19 cellular contexts compared by ENCODE assay signal in the genomic region with DNA sequence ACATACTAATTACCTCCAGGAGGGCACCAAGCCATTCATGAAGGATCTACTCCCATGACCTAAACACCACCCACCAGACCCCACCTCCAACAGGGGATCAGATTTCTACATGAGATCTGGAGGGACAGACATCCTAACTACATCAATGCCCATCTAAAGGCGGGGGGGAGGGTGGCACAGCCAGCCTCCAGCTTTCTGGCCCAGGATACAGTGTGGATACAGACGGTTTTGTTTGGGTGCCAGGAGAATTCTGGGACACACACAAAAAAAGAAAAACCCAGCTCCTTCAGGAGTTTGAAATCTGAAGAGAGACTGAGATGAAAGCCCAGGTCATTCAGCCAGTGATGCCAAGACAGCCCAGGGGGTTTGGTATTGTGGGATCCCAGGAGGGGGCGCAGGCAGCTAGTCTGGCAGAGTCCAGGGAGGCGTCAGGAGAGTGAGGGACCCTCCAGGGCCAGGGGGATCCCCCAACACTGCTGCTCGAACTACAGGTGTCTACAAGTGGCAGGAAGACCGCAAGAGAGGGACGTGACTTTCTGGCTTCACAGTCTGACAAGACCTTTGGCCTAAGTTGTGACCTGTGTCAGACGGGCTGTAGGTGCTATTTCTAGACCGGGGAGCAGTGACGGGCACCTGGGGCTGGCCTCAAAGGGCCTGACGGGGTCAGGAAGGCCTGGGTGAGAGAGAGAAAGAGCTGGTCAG.
DNase-seq lines count a peak whose midpoint lies in the region; ATAC-seq lines count a peak whose summit lies in the region.
"Had no signal": no experiment of that assay in that cellular context is flagged by ENCODE, and none has a peak within 500 bp of the region (broad histone marks: within the 10 kb centered on the region; RNA-seq: fewer than 3 reads in every experiment).

No MANE protein-coding gene starts in this region.

- CTCF ChIA-PET in activated CD4-positive, alpha-beta T cell treated with anti-CD3 and anti-CD28 coated beads, Interleukin-2, amount 10 ng/mL, durations not matched to agents 7 days and 5 days (lab: Charles Lee) = interaction anchor here (1.1 kb wide), 1 partner anchor 29 kb away, joined by 3 read pairs; no protein-coding TSS in a partner anchor

- POLR2A ChIA-PET in activated CD4-positive, alpha-beta T cell treated with anti-CD3 and anti-CD28 coated beads, Interleukin-2, amount 10 ng/mL, durations not matched to agents 7 days and 5 days (lab: Charles Lee) = no interaction called here

- ATAC-seq in activated T-helper 17 cell treated with anti-CD3 and anti-CD28 coated beads, Interleukin-2, amount 50 U/mL, for 72 hours (replicated peaks) = no peak
- ATAC-seq in HG02678 (IDR thresholded peaks at IDR 0.05; ENCODE audit: unreplicated experiment) (no peak), HG03280 (IDR thresholded peaks at IDR 0.05; ENCODE audit: unreplicated experiment) (no peak), GM18858 (IDR thresholded peaks at IDR 0.05; ENCODE audit: unreplicated experiment) (no peak)
- ATAC-seq: Panc1 had no signal

- intact Hi-C loops in activated CD4-positive, alpha-beta T cell treated with anti-CD3 and anti-CD28 coated beads, Interleukin-2, amount 10 ng/mL, durations not matched to agents 24 days and 14 days (cut with micrococcal nuclease) = no loop called here

- no peak overlapping the region for H3K4me3 Mint-ChIP-seq in activated CD4-positive, alpha-beta T cell treated with anti-CD3 and anti-CD28 coated beads, Interleukin-2, amount 10 ng/mL, durations not matched to agents 7 days and 5 days
- H3K4me3 Mint-ChIP-seq in activated CD4-positive, alpha-beta T cell treated with anti-CD3 and anti-CD28 coated beads, Interleukin-2, amount 10 ng/mL, durations not matched to agents 24 days and 14 days = no peak overlapping the region
- no peak overlapping the region for H3K4me3 Mint-ChIP-seq in activated T-helper 17 cell treated with anti-CD3 and anti-CD28 coated beads, Interleukin-2, amount 50 U/mL, for 72 hours
- H3K4me3 Mint-ChIP-seq: CD14-positive monocyte had no signal

- peak overlapping the region; percentile 74 for H3K27ac Mint-ChIP-seq in activated CD4-positive, alpha-beta T cell treated with anti-CD3 and anti-CD28 coated beads, Interleukin-2, amount 10 ng/mL, durations not matched to agents 7 days and 5 days
- H3K27ac Mint-ChIP-seq in activated CD4-positive, alpha-beta T cell treated with anti-CD3 and anti-CD28 coated beads, Interleukin-2, amount 10 ng/mL, durations not matched to agents 24 days and 14 days = no peak overlapping the region
- H3K27ac Mint-ChIP-seq in activated T-helper 17 cell treated with anti-CD3 and anti-CD28 coated beads, Interleukin-2, amount 50 U/mL, for 72 hours = peak overlapping the region; percentile 85

- no peaks in the 10 kb centered on the region for H3K9me3 Mint-ChIP-seq in activated CD4-positive, alpha-beta T cell treated with anti-CD3 and anti-CD28 coated beads, Interleukin-2, amount 10 ng/mL, durations not matched to agents 7 days and 5 days
- no peaks in the 10 kb centered on the region for H3K9me3 Mint-ChIP-seq in activated CD4-positive, alpha-beta T cell treated with anti-CD3 and anti-CD28 coated beads, Interleukin-2, amount 10 ng/mL, durations not matched to agents 24 days and 14 days
- H3K9me3 Mint-ChIP-seq in activated T-helper 17 cell treated with anti-CD3 and anti-CD28 coated beads, Interleukin-2, amount 50 U/mL, for 72 hours = no peaks in the 10 kb centered on the region
- H3K9me3 Mint-ChIP-seq: CD14-positive monocyte had no signal

- DNase-seq in activated CD4-positive, alpha-beta T cell treated with anti-CD3 and anti-CD28 coated beads, Interleukin-2, amount 10 ng/mL, durations not matched to agents 7 days and 5 days = no peak
- DNase-seq in activated CD4-positive, alpha-beta T cell treated with anti-CD3 and anti-CD28 coated beads, Interleukin-2, amount 10 ng/mL, durations not matched to agents 24 days and 14 days = no peak
- peak; percentile 75 for DNase-seq in mesenteric fat pad (ENCODE audit: low spot score)
- DNase-seq in substantia nigra (lab: John Stamatoyannopoulos, UW) = peak in 1 of 49 donors; percentile 33
- DNase-seq: AML-193, DMS 273 treated with DMSO at 0.1 percent for 48 hours, HCEC 1CT, NCI-H1092 treated with DMSO at 0.1 percent for 48 hours, NCI-H146, NCI-H2081 treated with DMSO at 0.1 percent for 48 hours, NCI-H446 treated with DMSO at 0.1 percent for 48 hours, NCI-H69 had no signal

- H3K4me1 Mint-ChIP-seq in activated CD4-positive, alpha-beta T cell treated with anti-CD3 and anti-CD28 coated beads, Interleukin-2, amount 10 ng/mL, durations not matched to agents 7 days and 5 days = peaks cover 8% of the 10 kb centered on the region
- H3K4me1 Mint-ChIP-seq in activated CD4-positive, alpha-beta T cell treated with anti-CD3 and anti-CD28 coated beads, Interleukin-2, amount 10 ng/mL, durations not matched to agents 24 days and 14 days = no peaks in the 10 kb centered on the region
- peaks cover 7% of the 10 kb centered on the region for H3K4me1 Mint-ChIP-seq in activated T-helper 17 cell treated with anti-CD3 and anti-CD28 coated beads, Interleukin-2, amount 50 U/mL, for 72 hours
- H3K4me1 Mint-ChIP-seq: CD14-positive monocyte had no signal

- no peaks in the 10 kb centered on the region for H3K27me3 Mint-ChIP-seq in activated CD4-positive, alpha-beta T cell treated with anti-CD3 and anti-CD28 coated beads, Interleukin-2, amount 10 ng/mL, durations not matched to agents 7 days and 5 days
- H3K27me3 Mint-ChIP-seq in activated CD4-positive, alpha-beta T cell treated with anti-CD3 and anti-CD28 coated beads, Interleukin-2, amount 10 ng/mL, durations not matched to agents 24 days and 14 days = no peaks in the 10 kb centered on the region
- H3K27me3 Mint-ChIP-seq in activated T-helper 17 cell treated with anti-CD3 and anti-CD28 coated beads, Interleukin-2, amount 50 U/mL, for 72 hours = no peaks in the 10 kb centered on the region

- peaks cover 17% of the 10 kb centered on the region for H3K36me3 Mint-ChIP-seq in activated CD4-positive, alpha-beta T cell treated with anti-CD3 and anti-CD28 coated beads, Interleukin-2, amount 10 ng/mL, durations not matched to agents 7 days and 5 days (ENCODE audit: low read depth)
- peaks cover 29% of the 10 kb centered on the region for H3K36me3 Mint-ChIP-seq in activated CD4-positive, alpha-beta T cell treated with anti-CD3 and anti-CD28 coated beads, Interleukin-2, amount 10 ng/mL, durations not matched to agents 24 days and 14 days (ENCODE audit: low read depth)
- H3K36me3 Mint-ChIP-seq in activated T-helper 17 cell treated with anti-CD3 and anti-CD28 coated beads, Interleukin-2, amount 50 U/mL, for 72 hours (ENCODE audit: low read depth) = peaks cover 85% of the 10 kb centered on the region

- peak overlapping the region; percentile 33 for H3K27ac ChIP-seq in substantia nigra (ENCODE audit: low read depth, low read length, poor library complexity, severe bottlenecking)
- H3K27ac ChIP-seq: 22Rv1 had no signal
